In genomic region chrX:119853449-119853848, GRCh38 we compare ENCODE assay signal across 8 cellular contexts. TPM values are rescaled to one million over a fixed set of nuclear protein-coding genes. Genes with fewer than 3 reads are reported as not detected.
A peak's percentile ranks its signal among the peaks of the same experiment; 100 is the strongest.
DNase-seq lines count a peak whose midpoint lies in the region; ATAC-seq lines count a peak whose summit lies in the region.

No MANE protein-coding gene starts in this region.

- CTCF ChIA-PET in activated CD4-positive, alpha-beta memory T cell treated with anti-CD3 and anti-CD28 coated beads, Interleukin-2, amount 10 ng/mL, durations not matched to agents 7 days and 5 days (lab: Charles Lee), result interaction anchor here (0.9 to 2.1 kb wide), 4 partner anchors 17 to 62 kb away, joined by 3 to 13 read pairs (median 5); partner anchors contain the start of gene RPL39

- H3K27me3 Mint-ChIP-seq in activated CD4-positive, alpha-beta memory T cell treated with anti-CD3 and anti-CD28 coated beads, Interleukin-2, amount 10 ng/mL, durations not matched to agents 7 days and 5 days, result peaks cover 5% of the 10 kb centered on the region

- H3K27me3 ChIP-seq in iPS-15b (ENCODE audit: control insufficient read depth, insufficient read depth, low read length) (no peaks in the 10 kb centered on the region), stomach smooth muscle (ENCODE audit: control insufficient read depth in 1 of 2, insufficient read depth in 2 of 2, low read length in 2 of 2) (no peaks in the 10 kb centered on the region)

- peak; percentile 33 for DNase-seq in NCI-H748 (lab: John Stamatoyannopoulos, UW; ENCODE audit: unreplicated experiment)
- no peak for DNase-seq in NCI-H748 treated with DMSO at 0.1 percent for 48 hours (lab: John Stamatoyannopoulos, UW)
- DNase-seq in activated CD4-positive, alpha-beta memory T cell treated with anti-CD3 and anti-CD28 coated beads, Interleukin-2, amount 10 ng/mL, durations not matched to agents 7 days and 5 days, result no peak
- DNase-seq in activated CD4-positive, CD25-positive, alpha-beta regulatory T cell (lab: John Stamatoyannopoulos, UW), result no peak

- H3K4me1 ChIP-seq in iPS-15b (ENCODE audit: control insufficient read depth, insufficient read depth, low read length), result no peaks in the 10 kb centered on the region
- peaks cover 6% of the 10 kb centered on the region for H3K4me1 ChIP-seq in stomach smooth muscle (ENCODE audit: control insufficient read depth, insufficient read depth, low read length)

- no peaks in the 10 kb centered on the region for H3K9me3 Mint-ChIP-seq in activated CD4-positive, alpha-beta memory T cell treated with anti-CD3 and anti-CD28 coated beads, Interleukin-2, amount 10 ng/mL, durations not matched to agents 7 days and 5 days

- POLR2A ChIA-PET in activated CD4-positive, alpha-beta memory T cell treated with anti-CD3 and anti-CD28 coated beads, Interleukin-2, amount 10 ng/mL, durations not matched to agents 7 days and 5 days (lab: Charles Lee), result interaction anchor here (1.3 to 2.5 kb wide), 6 partner anchors 17 to 280 kb away, joined by 3 to 32 read pairs (median 5); partner anchors contain the start of genes NDUFA1, RNF113A and RPL39

- ATAC-seq in GM19395 (IDR thresholded peaks at IDR 0.05; ENCODE audit: unreplicated experiment) (no peak), HG03045 (IDR thresholded peaks at IDR 0.05; ENCODE audit: unreplicated experiment) (no peak)

- H3K4me3 ChIP-seq in iPS-15b (ENCODE audit: low read depth, low read length) (peak overlapping the region; percentile 46), stomach smooth muscle (ENCODE audit: low read length in 2 of 2) (peak overlapping the region; percentile 15 to 80)

- peak overlapping the region; percentile 99 for H3K4me3 Mint-ChIP-seq in activated CD4-positive, alpha-beta memory T cell treated with anti-CD3 and anti-CD28 coated beads, Interleukin-2, amount 10 ng/mL, durations not matched to agents 7 days and 5 days

- H3K36me3 ChIP-seq in iPS-15b (ENCODE audit: control insufficient read depth, insufficient read depth, low read length) (peaks cover 7% of the 10 kb centered on the region), stomach smooth muscle (ENCODE audit: control insufficient read depth in 2 of 2, insufficient read depth in 2 of 2, low read length in 2 of 2) (no peaks in the 10 kb centered on the region)

- H3K27ac Mint-ChIP-seq in activated CD4-positive, alpha-beta memory T cell treated with anti-CD3 and anti-CD28 coated beads, Interleukin-2, amount 10 ng/mL, durations not matched to agents 7 days and 5 days, result peak overlapping the region; percentile 91

- H3K36me3 Mint-ChIP-seq in activated CD4-positive, alpha-beta memory T cell treated with anti-CD3 and anti-CD28 coated beads, Interleukin-2, amount 10 ng/mL, durations not matched to agents 7 days and 5 days (ENCODE audit: low read depth), result peaks cover 20% of the 10 kb centered on the region

- peaks cover 2% of the 10 kb centered on the region for H3K9me3 ChIP-seq in iPS-15b (ENCODE audit: control insufficient read depth, insufficient read depth, low read length)
- H3K9me3 ChIP-seq in stomach smooth muscle (ENCODE audit: control insufficient read depth in 2 of 2, low read length in 2 of 2), result no peaks in the 10 kb centered on the region

- peak overlapping the region; percentile 82 for H3K27ac ChIP-seq in stomach smooth muscle (ENCODE audit: low read length)

- peaks cover 31% of the 10 kb centered on the region for H3K4me1 Mint-ChIP-seq in activated CD4-positive, alpha-beta memory T cell treated with anti-CD3 and anti-CD28 coated beads, Interleukin-2, amount 10 ng/mL, durations not matched to agents 7 days and 5 days

- H3K9ac ChIP-seq in iPS-15b (ENCODE audit: low read depth, low read length) (no peak overlapping the region), stomach smooth muscle (ENCODE audit: low read length in 2 of 2) (peak overlapping the region; percentile 44 to 48)

RNA-seq across cellular contexts. Expression of gene UPF3B, which starts 0.7 kb away (rescaled TPM):
- total RNA-seq in activated CD4-positive, alpha-beta memory T cell treated with anti-CD3 and anti-CD28 coated beads, Interleukin-2, amount 10 ng/mL, durations not matched to agents 7 days and 5 days, result 10 to 100 TPM in 1 of 2 experiments, 1 to 10 TPM in 1; 9.4 to 11.2 TPM

RNA-seq across cellular contexts. Expression of gene RNF113A, which starts 18.1 kb away (rescaled TPM):
- total RNA-seq in activated CD4-positive, alpha-beta memory T cell treated with anti-CD3 and anti-CD28 coated beads, Interleukin-2, amount 10 ng/mL, durations not matched to agents 7 days and 5 days, result 10 to 100 TPM; 33.0 to 36.2 TPM

RNA-seq across cellular contexts. Expression of gene NDUFA1, which starts 18.2 kb away (rescaled TPM):
- 100 to 1,000 TPM; 104 to 108 TPM for total RNA-seq in activated CD4-positive, alpha-beta memory T cell treated with anti-CD3 and anti-CD28 coated beads, Interleukin-2, amount 10 ng/mL, durations not matched to agents 7 days and 5 days

RNA-seq across cellular contexts. Expression of gene AKAP14, which starts 42.2 kb away (rescaled TPM):
- total RNA-seq in activated CD4-positive, alpha-beta memory T cell treated with anti-CD3 and anti-CD28 coated beads, Interleukin-2, amount 10 ng/mL, durations not matched to agents 7 days and 5 days, result not detected
